ENCODE assay signal across 1 cellular context in the genomic region with DNA sequence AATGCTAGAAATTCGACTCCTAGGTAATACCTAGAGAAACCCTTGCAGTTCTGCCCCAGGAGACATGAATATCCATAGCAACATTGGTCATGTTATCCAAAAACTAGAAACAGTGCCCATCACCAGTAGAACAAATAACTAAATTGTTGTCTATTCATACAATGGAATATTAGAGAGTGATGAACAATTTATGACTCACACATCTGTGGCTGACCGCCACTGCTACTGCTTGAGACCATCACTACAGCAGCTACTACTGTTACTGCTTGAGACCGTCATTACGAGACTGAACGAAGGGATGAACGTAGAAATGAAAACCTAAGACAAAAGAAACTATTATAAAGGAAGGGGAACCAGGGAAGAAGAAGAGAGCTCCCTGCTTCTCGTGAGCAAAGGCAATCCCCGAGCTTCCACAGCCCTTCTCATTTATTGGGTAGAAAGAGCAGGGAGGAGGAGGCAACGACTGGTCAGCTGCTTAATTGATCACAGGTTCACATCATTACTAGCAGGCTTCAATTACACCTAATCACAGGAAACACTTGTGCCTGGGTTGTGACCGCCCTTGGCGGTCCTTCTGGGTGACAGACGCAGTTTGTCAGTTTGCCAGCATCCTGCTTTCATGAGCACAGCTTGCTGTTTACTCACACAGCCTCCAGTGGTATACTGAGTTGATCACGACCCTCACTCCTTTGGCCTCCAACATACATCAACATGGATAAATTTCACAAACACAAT.
TF ChIP-seq lines count a peak whose summit lies in the region.

No MANE protein-coding gene starts in this region.

TF ChIP-seq in HCT116, 20 proteins besides CTCF, POLR2A, EP300 and RAD21:
- no peak for TF ChIP-seq SP1 (IDR thresholded peaks at IDR 0.05; ENCODE audit: low read depth)
- TF ChIP-seq FOSL1 (IDR thresholded peaks at IDR 0.05; ENCODE audit: low read depth), result 0 out of 2 replicates have a peak, but pooled peaks have one; percentile 8
